Comparison of ENCODE assay signal across 8 cellular contexts in the genomic region with DNA sequence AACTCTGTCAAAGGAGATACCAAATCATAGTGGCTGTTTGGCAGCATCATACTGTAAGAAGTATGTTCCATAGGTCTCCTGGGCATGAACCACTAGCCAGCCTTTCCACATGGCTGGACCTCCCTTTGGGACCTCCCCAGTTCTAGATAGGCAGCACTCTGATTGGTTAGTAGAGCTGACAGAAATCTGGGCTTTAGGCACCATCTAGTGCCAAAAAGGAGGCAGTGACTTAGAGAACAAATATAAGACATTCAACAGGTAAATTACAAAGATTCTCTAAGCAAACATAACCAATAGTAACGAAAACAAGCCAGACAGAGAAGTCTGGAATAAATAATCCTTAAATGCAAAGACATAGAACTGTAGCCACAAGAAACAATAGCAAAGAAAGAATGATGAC.
A peak's percentile ranks its signal among the peaks of the same experiment; 100 is the strongest.
DNase-seq lines count a peak whose midpoint lies in the region; ATAC-seq and TF ChIP-seq lines count a peak whose summit lies in the region.
"Had no signal": no experiment of that assay in that cellular context is flagged by ENCODE, and none has a peak within 500 bp of the region (broad histone marks: within the 10 kb centered on the region; RNA-seq: fewer than 3 reads in every experiment).

No MANE protein-coding gene starts in this region.

- H3K27ac ChIP-seq in effector memory CD4-positive, alpha-beta T cell (ENCODE audit: insufficient read depth, low read length, poor library complexity, severe bottlenecking), result no peak overlapping the region
- no peak overlapping the region for H3K27ac ChIP-seq in gastroesophageal sphincter

- H3K9me3 ChIP-seq in effector memory CD4-positive, alpha-beta T cell (ENCODE audit: control insufficient read depth, low read length), result no peaks in the 10 kb centered on the region
- peaks cover 0 to 7% (median 0%) of the 10 kb centered on the region in 3 donors for H3K9me3 ChIP-seq in gastroesophageal sphincter

- no peak for TF ChIP-seq EP300 in gastroesophageal sphincter (IDR thresholded peaks at IDR 0.05)

- no peaks in the 10 kb centered on the region for H3K27me3 Mint-ChIP-seq in osteocyte (ENCODE audit: unreplicated experiment)
- H3K27me3 Mint-ChIP-seq in activated naive CD8-positive, alpha-beta T cell treated with anti-CD3 and anti-CD28 coated beads, Interleukin-2, amount 50 U/mL, for 24 hours, result no peaks in the 10 kb centered on the region

- peaks cover 4% of the 10 kb centered on the region for H3K4me1 Mint-ChIP-seq in osteocyte (ENCODE audit: unreplicated experiment)
- no peaks in the 10 kb centered on the region for H3K4me1 Mint-ChIP-seq in activated naive CD8-positive, alpha-beta T cell treated with anti-CD3 and anti-CD28 coated beads, Interleukin-2, amount 50 U/mL, for 24 hours

- peaks cover 35% of the 10 kb centered on the region for H3K9me3 Mint-ChIP-seq in osteocyte (ENCODE audit: unreplicated experiment)
- no peaks in the 10 kb centered on the region for H3K9me3 Mint-ChIP-seq in activated naive CD8-positive, alpha-beta T cell treated with anti-CD3 and anti-CD28 coated beads, Interleukin-2, amount 50 U/mL, for 24 hours

- H3K27ac Mint-ChIP-seq in osteocyte (ENCODE audit: unreplicated experiment), result no peak overlapping the region
- H3K27ac Mint-ChIP-seq in activated naive CD8-positive, alpha-beta T cell treated with anti-CD3 and anti-CD28 coated beads, Interleukin-2, amount 50 U/mL, for 24 hours, result no peak overlapping the region

- no peak for TF ChIP-seq POLR2A in gastroesophageal sphincter (IDR thresholded peaks at IDR 0.05)

- H3K36me3 Mint-ChIP-seq in osteocyte (ENCODE audit: unreplicated experiment), result peaks cover 14% of the 10 kb centered on the region
- H3K36me3 Mint-ChIP-seq in activated naive CD8-positive, alpha-beta T cell treated with anti-CD3 and anti-CD28 coated beads, Interleukin-2, amount 50 U/mL, for 24 hours (ENCODE audit: low read depth), result no peaks in the 10 kb centered on the region

- peak; percentile 7 for DNase-seq in GM10266 (ENCODE audit: extremely low spot score)
- peak; percentile 5 for DNase-seq in NCI-H1092 treated with DMSO at 0.1 percent for 48 hours (lab: John Stamatoyannopoulos, UW)
- DNase-seq in dermis blood vessel endothelial cell, result peak; percentile 75
- no peak for DNase-seq in osteocyte (ENCODE audit: extremely low spot score, unreplicated experiment)
- DNase-seq in effector memory CD4-positive, alpha-beta T cell, result no peak
- DNase-seq in activated naive CD8-positive, alpha-beta T cell treated with anti-CD3 and anti-CD28 coated beads, Interleukin-2, amount 50 U/mL, for 24 hours, result no peak
- DNase-seq: activated CD4-positive, alpha-beta T cell treated with anti-CD3 and anti-CD28 coated beads for 48 hours had no signal

- ATAC-seq in gastroesophageal sphincter, result no peak
- ATAC-seq in activated naive CD8-positive, alpha-beta T cell treated with anti-CD3 and anti-CD28 coated beads, Interleukin-2, amount 50 U/mL, for 24 hours, result no peak

- no peaks in the 10 kb centered on the region for H3K4me1 ChIP-seq in effector memory CD4-positive, alpha-beta T cell (ENCODE audit: control insufficient read depth, insufficient read depth, low read length, poor library complexity, severe bottlenecking)
- no peaks in the 10 kb centered on the region for H3K4me1 ChIP-seq in gastroesophageal sphincter

- H3K27me3 ChIP-seq in effector memory CD4-positive, alpha-beta T cell (replicated peaks; ENCODE audit: control insufficient read depth, insufficient read depth, low read length, poor library complexity, severe bottlenecking), result no peaks in the 10 kb centered on the region
- H3K27me3 ChIP-seq in gastroesophageal sphincter, result no peaks in the 10 kb centered on the region

- H3K36me3 ChIP-seq in effector memory CD4-positive, alpha-beta T cell (ENCODE audit: control insufficient read depth, insufficient read depth, low read length), result no peaks in the 10 kb centered on the region
- no peaks in the 10 kb centered on the region for H3K36me3 ChIP-seq in gastroesophageal sphincter

- TF ChIP-seq CTCF in GM10266 (IDR thresholded peaks at IDR 0.05; ENCODE audit: control insufficient read depth, insufficient read depth, low read depth, missing control alignments) (peak; percentile 23), osteocyte (IDR thresholded peaks at IDR 0.05) (peak; percentile 16), gastroesophageal sphincter (IDR thresholded peaks at IDR 0.05) (peak in 1 of 4 experiments; percentile 30)

- no peak overlapping the region for H3K4me3 Mint-ChIP-seq in osteocyte (ENCODE audit: unreplicated experiment)
- no peak overlapping the region for H3K4me3 Mint-ChIP-seq in activated naive CD8-positive, alpha-beta T cell treated with anti-CD3 and anti-CD28 coated beads, Interleukin-2, amount 50 U/mL, for 24 hours

- H3K4me3 ChIP-seq in effector memory CD4-positive, alpha-beta T cell (ENCODE audit: insufficient read depth, low read depth, low read length, poor library complexity, severe bottlenecking), result no peak overlapping the region
- no peak overlapping the region for H3K4me3 ChIP-seq in gastroesophageal sphincter

- 100% methylated on average over 1 of the region's 1 CpG for WGBS in gastroesophageal sphincter (ENCODE audit: low coverage in 1 of 2), 2 donors

Comparison
In these comparisons a context has a peak if more than half of its experiments do, and no peak if none do; other contexts are left out.
1. DNase-seq: peak in GM10266 (single experiment), NCI-H1092 treated with DMSO at 0.1 percent for 48 hours (single experiment) and dermis blood vessel endothelial cell (single experiment); none in osteocyte (single experiment), effector memory CD4-positive, alpha-beta T cell (0 of 3) and activated naive CD8-positive, alpha-beta T cell treated with anti-CD3 and anti-CD28 coated beads, Interleukin-2, amount 50 U/mL, for 24 hours (single experiment).